In the genomic region with DNA sequence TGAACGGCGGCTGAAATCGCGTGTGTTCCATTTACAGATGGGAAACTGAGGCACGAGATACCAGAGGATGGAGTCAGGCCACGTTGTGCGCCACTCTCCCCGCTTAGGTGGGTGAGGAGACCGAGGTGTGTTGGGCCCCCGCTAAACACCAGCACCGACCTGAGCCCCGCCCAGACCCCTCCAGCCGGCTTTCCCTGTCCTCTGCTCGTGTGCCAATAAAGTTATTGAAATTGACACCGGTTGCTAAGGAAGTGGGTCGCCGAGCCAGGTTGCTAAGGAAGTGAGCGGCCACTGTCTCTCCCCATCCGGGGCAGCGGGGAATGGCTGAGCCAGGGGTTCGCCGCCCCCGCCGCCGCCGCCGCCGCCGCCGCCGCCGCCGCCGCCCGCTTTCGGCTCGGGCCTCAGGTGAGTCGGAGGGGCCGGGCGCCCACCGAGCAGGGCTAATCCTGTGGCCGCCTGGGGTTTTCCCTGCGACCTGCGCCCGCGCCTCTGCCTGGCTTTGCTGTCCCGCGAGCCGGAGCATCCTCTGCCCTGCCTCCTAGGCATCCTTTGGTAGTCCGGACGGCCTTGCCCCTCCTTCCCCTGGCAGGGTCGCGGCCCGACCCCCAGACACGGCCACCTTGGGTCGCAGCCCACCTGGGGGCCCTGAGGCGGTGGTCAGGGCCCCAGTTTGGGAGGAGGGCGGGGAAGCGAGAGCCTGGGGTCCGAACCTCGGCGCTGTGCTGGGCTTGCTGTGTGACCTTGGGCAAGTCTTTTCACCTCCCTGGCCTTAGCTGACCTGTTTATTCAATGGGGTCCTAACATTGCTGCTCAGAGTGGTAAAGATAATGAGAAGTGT, we compare ENCODE assay signal across 8 cellular contexts. TPM values are rescaled to one million over a fixed set of nuclear protein-coding genes. Genes with fewer than 3 reads are reported as not detected.
A peak's percentile ranks its signal among the peaks of the same experiment; 100 is the strongest.
DNase-seq lines count a peak whose midpoint lies in the region; ATAC-seq and TF ChIP-seq lines count a peak whose summit lies in the region.

Gene KIF3B, plus strand, starts transcription at position 291 of the 838 bp plus-strand sequence. CDS start 32,127 bp downstream, outside the sequence.

- DNase-seq in GM13977 (ENCODE audit: low spot score): peak; percentile 95
- peak; percentile 50 for DNase-seq in NCI-H187 treated with DMSO at 0.1 percent for 48 hours (lab: John Stamatoyannopoulos, UW)
- DNase-seq in T-helper 2 cell treated with Interferon-gamma antibody and Interleukin-4, amounts not matched to agents 5 μg/mL and 100 μg/mL, for 36 hours (ENCODE audit: low spot score): peak; percentile 88
- DNase-seq in anterior cingulate cortex (lab: John Stamatoyannopoulos, UW): peak; percentile 7 to 92 (median 80)
- peak; percentile 91 to 95 (median 95) for DNase-seq in right cardiac atrium
- peak; percentile 88 to 93 for DNase-seq in psoas muscle
- peak; percentile 91 for DNase-seq in ureter (ENCODE audit: low spot score)

- in situ Hi-C loops in GM13977 (cut with MboI; ENCODE audit: low pct_unique_long_range_greater_than_20kb, low sequenced_read_pairs, unreplicated experiment): no loop called here

- H3K9me3 Mint-ChIP-seq in T-helper 2 cell treated with Interferon-gamma antibody and Interleukin-4, amounts not matched to agents 5 μg/mL and 100 μg/mL, for 36 hours: no peaks in the 10 kb centered on the region

- intact Hi-C loops in right cardiac atrium (cut with DNase I) (no loop called here), psoas muscle (cut with DNase I) (no loop called here)

- H3K27ac Mint-ChIP-seq in T-helper 2 cell treated with Interferon-gamma antibody and Interleukin-4, amounts not matched to agents 5 μg/mL and 100 μg/mL, for 36 hours: peak within 1 kb of the TSS; percentile 85

- no peaks in the 10 kb centered on the region for H3K9me3 ChIP-seq in right cardiac atrium (ENCODE audit: control insufficient read depth, low read length)
- H3K9me3 ChIP-seq in psoas muscle: no peaks in the 10 kb centered on the region

- H3K4me1 ChIP-seq in right cardiac atrium (ENCODE audit: control insufficient read depth, insufficient read depth, low read length): no peaks in the 10 kb centered on the region
- peaks cover 9% of the 10 kb centered on the region for H3K4me1 ChIP-seq in psoas muscle

- peaks cover 11% of the 10 kb centered on the region for H3K36me3 Mint-ChIP-seq in T-helper 2 cell treated with Interferon-gamma antibody and Interleukin-4, amounts not matched to agents 5 μg/mL and 100 μg/mL, for 36 hours (ENCODE audit: low read depth)

- H3K27me3 ChIP-seq in right cardiac atrium (ENCODE audit: control insufficient read depth, insufficient read depth): no peaks in the 10 kb centered on the region
- H3K27me3 ChIP-seq in psoas muscle (ENCODE audit: insufficient read depth in 3 of 3, low read length in 2 of 3): no peaks in the 10 kb centered on the region

- WGBS in right cardiac atrium: 1% methylated on average over 62 of the region's 62 CpGs
- WGBS in psoas muscle, 3 donors: 1 to 3% (median 2%) methylated on average over 35 to 62 of the region's 62 CpGs

- H3K27me3 Mint-ChIP-seq in T-helper 2 cell treated with Interferon-gamma antibody and Interleukin-4, amounts not matched to agents 5 μg/mL and 100 μg/mL, for 36 hours (ENCODE audit: low read depth): no peaks in the 10 kb centered on the region

- peak within 1 kb of the TSS; percentile 34 for H3K27ac ChIP-seq in right cardiac atrium (ENCODE audit: low read length)
- peak within 1 kb of the TSS; percentile 73 for H3K27ac ChIP-seq in psoas muscle

- TF ChIP-seq CTCF in GM13977 (IDR thresholded peaks at IDR 0.05; ENCODE audit: extremely low read depth, insufficient read depth, missing control alignments) (no peak), psoas muscle (IDR thresholded peaks at IDR 0.05) (no peak)

- peak within 1 kb of the TSS; percentile 89 for H3K4me3 Mint-ChIP-seq in T-helper 2 cell treated with Interferon-gamma antibody and Interleukin-4, amounts not matched to agents 5 μg/mL and 100 μg/mL, for 36 hours

- peak; percentile 87 for ATAC-seq in HG02885 (IDR thresholded peaks at IDR 0.05; ENCODE audit: poor library complexity, unreplicated experiment)
- ATAC-seq in right cardiac atrium: peak; percentile 95
- peak; percentile 96 to 98 (median 98) for ATAC-seq in psoas muscle

- H3K36me3 ChIP-seq in psoas muscle (ENCODE audit: insufficient read depth in 1 of 2, low read depth in 1 of 2): peaks cover 0 to 5% of the 10 kb centered on the region in 2 donors

- H3K4me3 ChIP-seq in right cardiac atrium (ENCODE audit: low read length) (peak within 1 kb of the TSS; percentile 82), psoas muscle (peak within 1 kb of the TSS; percentile 89)

- peaks cover 29% of the 10 kb centered on the region for H3K4me1 Mint-ChIP-seq in T-helper 2 cell treated with Interferon-gamma antibody and Interleukin-4, amounts not matched to agents 5 μg/mL and 100 μg/mL, for 36 hours (ENCODE audit: low read depth)

RNA-seq across cellular contexts. Expression of gene KIF3B, which starts in this region (rescaled TPM):
- total RNA-seq in right cardiac atrium (10 to 100 TPM; 13.0 to 21.1 (median 14.0) TPM), psoas muscle (1 to 10 TPM; 4.2 to 8.5 (median 6.7) TPM), ureter (35.4 TPM)
- polyA plus RNA-seq in right cardiac atrium (5.2 TPM), psoas muscle (10 to 100 TPM in 1 of 3 donors, 1 to 10 TPM in 2; 3.3 to 11.4 (median 9.6) TPM)

Comparison
In these comparisons a context has a peak if more than half of its experiments do, and no peak if none do; other contexts are left out.
1. Peak in every context shown above with its lines: DNase-seq, ATAC-seq, H3K4me3 ChIP-seq and H3K27ac ChIP-seq.